ENCODE assay signal across 7 cellular contexts in the genomic region with DNA sequence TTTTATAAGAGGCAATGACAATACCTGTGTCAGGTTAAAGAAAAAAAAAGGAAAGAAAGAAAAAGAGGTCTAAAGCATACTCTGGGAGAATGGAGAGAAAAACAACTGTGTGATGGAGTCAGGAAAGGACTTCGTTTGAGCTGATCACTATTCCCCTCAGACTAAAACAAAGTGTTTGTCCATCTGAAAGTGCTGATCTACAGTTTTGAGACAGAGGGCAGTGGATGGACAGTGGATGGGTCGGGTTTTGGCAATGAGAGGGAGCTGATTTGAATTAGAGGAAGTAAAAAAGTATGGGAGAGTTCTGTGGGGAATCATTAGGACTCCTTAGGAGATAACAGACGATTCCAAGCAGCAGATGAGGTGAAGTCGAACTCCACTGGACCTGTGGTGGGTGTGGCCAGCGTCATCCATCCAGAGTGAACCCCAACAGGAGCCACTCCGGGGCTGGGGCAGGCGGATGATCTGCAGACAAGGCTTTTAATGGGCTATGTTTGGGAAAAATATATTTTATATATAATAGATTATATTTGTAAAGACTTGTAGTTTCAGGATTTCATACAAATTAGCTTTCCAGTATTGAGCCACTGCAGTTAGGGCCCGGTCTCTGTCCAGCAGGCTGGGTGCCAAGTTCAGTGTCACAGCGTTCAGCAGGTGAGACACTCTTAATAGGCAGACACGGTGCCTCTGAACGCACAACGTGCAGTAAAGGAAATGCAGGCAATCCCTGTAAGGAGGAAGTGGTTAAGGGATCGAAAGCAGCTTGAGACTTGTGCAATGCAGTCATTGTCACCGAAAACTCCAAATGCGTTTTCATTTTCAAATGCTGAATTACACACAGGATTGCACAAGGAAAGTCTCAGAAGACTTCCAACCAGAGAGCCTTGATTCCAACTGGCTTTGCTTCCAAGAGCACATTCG.
DNase-seq lines count a peak whose midpoint lies in the region; ATAC-seq, FAIRE-seq and TF ChIP-seq lines count a peak whose summit lies in the region.

No MANE protein-coding gene starts in this region.

- DNase-seq in H54 (ENCODE audit: insufficient read length, low spot score) (peak; percentile 20), LoVo (ENCODE audit: low spot score) (peak; percentile 46), fibroblast of mammary gland (ENCODE audit: low read depth) (peak; percentile 92), NCI-H446 treated with DMSO at 0.1 percent for 48 hours (lab: John Stamatoyannopoulos, UW) (no peak)
- DNase-seq in activated CD4-positive, alpha-beta T cell treated with anti-CD3 and anti-CD28 coated beads, Interleukin-2, amount 10 ng/mL, durations not matched to agents 24 days and 14 days = peak; percentile 88
- DNase-seq in stimulated activated CD4-positive, alpha-beta T cell treated with anti-CD3 and anti-CD28 coated beads, Interleukin-12 subunit alpha, Interleukin-12 subunit beta, amount 100 ng/mL, for 4 hours = peak; percentile 27

- FAIRE-seq in H54 (lab: Jason Lieb, UNC) = no peak

- intact Hi-C loops in activated CD4-positive, alpha-beta T cell treated with anti-CD3 and anti-CD28 coated beads, Interleukin-2, amount 10 ng/mL, durations not matched to agents 24 days and 14 days (cut with micrococcal nuclease) = loop anchor here (2.0 to 5.0 kb wide), 3 partner anchors 64 to 316 kb away; a partner anchor contains a TSS

- H3K27ac Mint-ChIP-seq in activated CD4-positive, alpha-beta T cell treated with anti-CD3 and anti-CD28 coated beads, Interleukin-2, amount 10 ng/mL, durations not matched to agents 24 days and 14 days = no peak overlapping the region

- peak; percentile 99 for ATAC-seq in GM18502 (IDR thresholded peaks at IDR 0.05; ENCODE audit: poor library complexity, unreplicated experiment)

- peak overlapping the region; percentile 38 for H3K4me3 ChIP-seq in fibroblast of mammary gland (ENCODE audit: control insufficient read depth, low read depth, low read length)

- no peaks in the 10 kb centered on the region for H3K36me3 Mint-ChIP-seq in activated CD4-positive, alpha-beta T cell treated with anti-CD3 and anti-CD28 coated beads, Interleukin-2, amount 10 ng/mL, durations not matched to agents 24 days and 14 days (ENCODE audit: low read depth)

- TF ChIP-seq POLR2A in H54 (IDR thresholded peaks at IDR 0.05; ENCODE audit: low read depth, low read length) = no peak

- H3K4me1 Mint-ChIP-seq in activated CD4-positive, alpha-beta T cell treated with anti-CD3 and anti-CD28 coated beads, Interleukin-2, amount 10 ng/mL, durations not matched to agents 24 days and 14 days = peaks cover 37% of the 10 kb centered on the region

- H3K9me3 Mint-ChIP-seq in activated CD4-positive, alpha-beta T cell treated with anti-CD3 and anti-CD28 coated beads, Interleukin-2, amount 10 ng/mL, durations not matched to agents 24 days and 14 days = no peaks in the 10 kb centered on the region

- peak; percentile 19 for TF ChIP-seq CTCF in fibroblast of mammary gland (conservative IDR thresholded peaks at IDR 0.05; ENCODE audit: control insufficient read depth, insufficient read depth, low read depth, low read length)

- peaks cover 18% of the 10 kb centered on the region for H3K27me3 Mint-ChIP-seq in activated CD4-positive, alpha-beta T cell treated with anti-CD3 and anti-CD28 coated beads, Interleukin-2, amount 10 ng/mL, durations not matched to agents 24 days and 14 days

- H3K4me3 Mint-ChIP-seq in activated CD4-positive, alpha-beta T cell treated with anti-CD3 and anti-CD28 coated beads, Interleukin-2, amount 10 ng/mL, durations not matched to agents 24 days and 14 days = peak overlapping the region; percentile 77
